In genomic region chr11:44315947-44316387, GRCh38 we compare ENCODE assay signal across 10 cellular contexts. TPM values are rescaled to one million over a fixed set of nuclear protein-coding genes. Genes with fewer than 3 reads are reported as not detected.
DNase-seq lines count a peak whose midpoint lies in the region; ATAC-seq and TF ChIP-seq lines count a peak whose summit lies in the region.
"Had no signal": no experiment of that assay in that cellular context is flagged by ENCODE, and none has a peak within 500 bp of the region (broad histone marks: within the 10 kb centered on the region; RNA-seq: fewer than 3 reads in every experiment).

No MANE protein-coding gene starts in this region.

- DNase-seq in breast epithelium (ENCODE audit: low spot score in 2 of 2): no peak
- no peak for DNase-seq in MCF 10A (ENCODE audit: unreplicated experiment)
- DNase-seq in astrocyte of the hippocampus (ENCODE audit: low read depth, low spot score): peak; percentile 67
- no peak for DNase-seq in left lobe of liver (ENCODE audit: low spot score)
- DNase-seq in uterus: peak in 1 of 2 donors; percentile 52
- no peak for DNase-seq in NCI-H2196 (lab: John Stamatoyannopoulos, UW; ENCODE audit: unreplicated experiment)
- DNase-seq in HAP-1 (ENCODE audit: low spot score in 2 of 2): no peak
- DNase-seq in activated naive CD4-positive, alpha-beta T cell (lab: John Stamatoyannopoulos, UW): no peak
- DNase-seq: NCI-H446 had no signal

- in situ Hi-C loops in HAP-1 (cut with MboI; ENCODE audit: low sequenced_read_pairs): no loop called here

- H3K4me3 Mint-ChIP-seq in MCF 10A (ENCODE audit: unreplicated experiment): no peak overlapping the region

- intact Hi-C loops in breast epithelium (cut with DNase I; ENCODE audit: low total_unique reads): no loop called here
- intact Hi-C loops in MCF 10A (cut with micrococcal nuclease): no loop called here
- intact Hi-C loops in uterus (cut with DNase I; ENCODE audit: low total_unique reads): no loop called here

- peak; percentile 9 for ATAC-seq in left lobe of liver

- no peaks in the 10 kb centered on the region for H3K4me1 Mint-ChIP-seq in MCF 10A (ENCODE audit: insufficient read depth, unreplicated experiment)

- BruUV-seq in MCF 10A (replicated peaks; lab: Mats Ljungman, UMichigan): no TSS peak

- H3K36me3 Mint-ChIP-seq in MCF 10A (ENCODE audit: insufficient read depth, unreplicated experiment): no peaks in the 10 kb centered on the region

- no peaks in the 10 kb centered on the region for H3K36me3 ChIP-seq in breast epithelium
- H3K36me3 ChIP-seq in uterus: no peaks in the 10 kb centered on the region
- no peaks in the 10 kb centered on the region for H3K36me3 ChIP-seq in HAP-1 (replicated peaks)

- H3K4me3 ChIP-seq in breast epithelium (peak overlapping the region; percentile 28 to 76 (median 49)), uterus (peak overlapping the region; percentile 9 to 14), HAP-1 (no peak overlapping the region)

- no peaks in the 10 kb centered on the region for H3K9me3 Mint-ChIP-seq in MCF 10A (ENCODE audit: unreplicated experiment)

- POLR2A ChIA-PET in MCF 10A (lab: Yijun Ruan, JAX): no interaction called here

- H3K9me3 ChIP-seq in breast epithelium: no peaks in the 10 kb centered on the region
- H3K9me3 ChIP-seq in uterus: no peaks in the 10 kb centered on the region
- no peaks in the 10 kb centered on the region for H3K9me3 ChIP-seq in HAP-1

- peak overlapping the region; percentile 52 to 84 for H3K27ac ChIP-seq in breast epithelium
- peak overlapping the region in 1 of 2 donors; percentile 1 for H3K27ac ChIP-seq in uterus

- no peaks in the 10 kb centered on the region for H3K4me1 ChIP-seq in breast epithelium
- peaks cover 0 to 12% of the 10 kb centered on the region in 2 donors for H3K4me1 ChIP-seq in uterus
- H3K4me1 ChIP-seq in HAP-1: no peaks in the 10 kb centered on the region

- H3K27ac Mint-ChIP-seq in MCF 10A (ENCODE audit: low read depth, unreplicated experiment): no peak overlapping the region

- TF ChIP-seq CTCF in breast epithelium (IDR thresholded peaks at IDR 0.05): no peak
- TF ChIP-seq CTCF in MCF 10A (IDR thresholded peaks at IDR 0.05; ENCODE audit: unreplicated experiment): no peak
- TF ChIP-seq CTCF in uterus (IDR thresholded peaks at IDR 0.05): no peak

- peaks cover 95% of the 10 kb centered on the region for H3K27me3 Mint-ChIP-seq in MCF 10A (ENCODE audit: insufficient read depth, unreplicated experiment)

- CTCF ChIA-PET in MCF 10A (lab: Yijun Ruan, JAX): no interaction called here

- TF ChIP-seq POLR2A in breast epithelium (IDR thresholded peaks at IDR 0.05): no peak
- TF ChIP-seq POLR2A in uterus (IDR thresholded peaks at IDR 0.05): no peak

- peaks cover 2 to 92% of the 10 kb centered on the region in 2 donors for H3K27me3 ChIP-seq in breast epithelium
- peaks cover 4 to 41% of the 10 kb centered on the region in 2 donors for H3K27me3 ChIP-seq in uterus
- H3K27me3 ChIP-seq in HAP-1 (ENCODE audit: low read depth): peaks cover 89% of the 10 kb centered on the region

RNA-seq across cellular contexts. Expression of gene ALX4, which starts 6.0 kb away (rescaled TPM):
- total RNA-seq in breast epithelium (1 to 10 TPM in 2 of 3 donors, under 1 TPM in 1; under 0.01 to 5.2 (median 1.9) TPM), MCF 10A (2022) (not detected in 2 replicates), left lobe of liver (not detected), uterus (1 to 10 TPM in 1 of 4 donors, under 1 TPM in 2, not detected in 1; 0.26 to 2.5 (median 0.73) TPM)
- total RNA-seq: glomerular endothelial cell had no signal
